ENCODE assay signal across 23 cellular contexts in genomic region chr2:156037472-156037871, GRCh38.
"Had no signal": no experiment of that assay in that cellular context is flagged by ENCODE, and none has a peak within 500 bp of the region (broad histone marks: within the 10 kb centered on the region; RNA-seq: fewer than 3 reads in every experiment).

No MANE protein-coding gene starts in this region.

- H3K4me1 Mint-ChIP-seq: central memory CD8-positive, alpha-beta T cell; memory B cell; naive thymus-derived CD4-positive, alpha-beta T cell; stimulated activated memory B cell treated with anti-CD40 and anti-IgM and Interleukin-4, amounts not matched to agents 10 μg/mL and 1 μg/mL and 100 μg/mL, for 72 hours had no signal

- H3K9me3 Mint-ChIP-seq: dendritic cell treated with granulocyte-macrophage colony-stimulating factor and Interleukin-4, amounts not matched to agents 40 ng/mL and 50 ng/mL, for 4 days; memory B cell; stimulated activated memory B cell treated with anti-CD40 and anti-IgM and Interleukin-4, amounts not matched to agents 10 μg/mL and 1 μg/mL and 100 μg/mL, for 72 hours had no signal

- H3K9me3 ChIP-seq: colonic mucosa, esophagus squamous epithelium, ovary, thoracic aorta, tibial nerve, upper lobe of left lung had no signal

- H3K27ac Mint-ChIP-seq: dendritic cell treated with granulocyte-macrophage colony-stimulating factor and Interleukin-4, amounts not matched to agents 40 ng/mL and 50 ng/mL, for 4 days; memory B cell; naive thymus-derived CD4-positive, alpha-beta T cell; stimulated activated memory B cell treated with anti-CD40 and anti-IgM and Interleukin-4, amounts not matched to agents 10 μg/mL and 1 μg/mL and 100 μg/mL, for 72 hours had no signal

- FAIRE-seq: endothelial cell of umbilical vein, keratinocyte, urothelium cell line had no signal

- ATAC-seq: left lobe of liver; naive thymus-derived CD4-positive, alpha-beta T cell; sciatic nerve; stimulated activated naive CD8-positive, alpha-beta T cell treated with anti-CD3 and anti-CD28 coated beads, Interleukin-15, Interleukin-2, amounts not matched to agents 100 U/mL and 50 U/mL, for 24 hours had no signal

- H3K27me3 Mint-ChIP-seq: central memory CD8-positive, alpha-beta T cell; dendritic cell treated with granulocyte-macrophage colony-stimulating factor and Interleukin-4, amounts not matched to agents 40 ng/mL and 50 ng/mL, for 4 days; naive thymus-derived CD4-positive, alpha-beta T cell; stimulated activated memory B cell treated with anti-CD40 and anti-IgM and Interleukin-4, amounts not matched to agents 10 μg/mL and 1 μg/mL and 100 μg/mL, for 72 hours had no signal

- H3K4me3 Mint-ChIP-seq: central memory CD8-positive, alpha-beta T cell; dendritic cell treated with granulocyte-macrophage colony-stimulating factor and Interleukin-4, amounts not matched to agents 40 ng/mL and 50 ng/mL, for 4 days; memory B cell; naive thymus-derived CD4-positive, alpha-beta T cell; nephron; stimulated activated memory B cell treated with anti-CD40 and anti-IgM and Interleukin-4, amounts not matched to agents 10 μg/mL and 1 μg/mL and 100 μg/mL, for 72 hours had no signal

- H3K4me1 ChIP-seq: colonic mucosa, esophagus squamous epithelium, tibial nerve, upper lobe of left lung had no signal

- H3K36me3 ChIP-seq: colonic mucosa, esophagus squamous epithelium, ovary, thoracic aorta, tibial nerve, upper lobe of left lung had no signal

- DNase-seq: colonic mucosa; effector CD8-positive, alpha-beta T cell; esophagus squamous epithelium; foreskin melanocyte; naive thymus-derived CD4-positive, alpha-beta T cell; occipital lobe; ovary; stimulated activated CD4-positive, alpha-beta T cell treated with anti-CD3 and anti-CD28 coated beads, Interleukin-4, amount 100 ng/mL, for 4 hours; stimulated activated naive CD8-positive, alpha-beta T cell treated with anti-CD3 and anti-CD28 coated beads, Interleukin-15, Interleukin-2, amounts not matched to agents 100 U/mL and 50 U/mL, for 24 hours; upper lobe of left lung had no signal

- H3K27me3 ChIP-seq: colonic mucosa, esophagus squamous epithelium, ovary, tibial nerve, upper lobe of left lung had no signal

- H3K4me3 ChIP-seq: colonic mucosa, esophagus squamous epithelium, lung, ovary, thoracic aorta, tibial nerve, upper lobe of left lung had no signal

- H3K27ac ChIP-seq: colonic mucosa, esophagus squamous epithelium, ovary, thoracic aorta, tibial nerve, upper lobe of left lung had no signal

- H3K36me3 Mint-ChIP-seq: memory B cell; naive thymus-derived CD4-positive, alpha-beta T cell; stimulated activated memory B cell treated with anti-CD40 and anti-IgM and Interleukin-4, amounts not matched to agents 10 μg/mL and 1 μg/mL and 100 μg/mL, for 72 hours had no signal
